15 cellular contexts compared by ENCODE assay signal in the genomic region with DNA sequence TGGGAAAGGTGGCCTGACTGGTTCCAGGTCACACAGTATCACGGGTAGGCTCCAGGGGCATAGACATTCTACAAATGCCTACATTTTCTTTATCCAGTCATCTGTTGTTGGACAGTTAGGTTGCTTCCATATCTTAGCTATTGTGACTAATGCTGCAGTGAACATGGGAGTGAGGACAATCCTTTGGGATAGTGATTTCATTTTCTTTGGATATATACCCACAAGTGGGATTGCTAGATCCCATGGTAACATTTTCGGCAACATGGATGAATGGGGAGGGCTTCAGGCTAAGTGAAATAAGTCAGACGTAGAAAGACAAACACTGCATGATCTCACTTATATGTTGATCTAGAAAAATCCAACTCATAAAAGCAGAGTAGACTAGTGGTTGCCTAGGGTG.
"Had no signal": no experiment of that assay in that cellular context is flagged by ENCODE, and none has a peak within 500 bp of the region (broad histone marks: within the 10 kb centered on the region; RNA-seq: fewer than 3 reads in every experiment).

No MANE protein-coding gene starts in this region.

- H3K36me3 Mint-ChIP-seq: activated CD4-positive, alpha-beta memory T cell treated with anti-CD3 and anti-CD28 coated beads for 36 hours; activated naive CD4-positive, alpha-beta T cell treated with anti-CD3 and anti-CD28 coated beads, Interleukin-2, amount 10 ng/mL, durations not matched to agents 7 days and 5 days; activated naive CD8-positive, alpha-beta T cell treated with anti-CD3 and anti-CD28 coated beads for 36 hours; T-cell had no signal

- DNase-seq: activated CD4-positive, alpha-beta T cell treated with anti-CD3 and anti-CD28 coated beads, Interleukin-2, amount 10 ng/mL, durations not matched to agents 7 days and 5 days; activated CD4-positive, CD25-positive, alpha-beta regulatory T cell; activated CD8-positive, alpha-beta memory T cell treated with anti-CD3 and anti-CD28 coated beads for 24 hours; activated gamma-delta T cell treated with Interleukin-2 at 50 U/mL for 16 hours; activated naive CD4-positive, alpha-beta T cell treated with anti-CD3 and anti-CD28 coated beads, Interleukin-2, amount 10 ng/mL, durations not matched to agents 7 days and 5 days; activated naive CD8-positive, alpha-beta T cell treated with anti-CD3 and anti-CD28 coated beads for 36 hours; activated T-cell treated with anti-CD3 and anti-CD28 coated beads, Interleukin-2, amount 50 U/mL, for 48 hours; NCI-H2029; NCI-H2171 treated with DMSO at 0.1 percent for 48 hours; T-cell had no signal

- H3K4me1 Mint-ChIP-seq: activated CD4-positive, alpha-beta T cell treated with anti-CD3 and anti-CD28 coated beads, Interleukin-2, amount 10 ng/mL, durations not matched to agents 7 days and 5 days; activated naive CD4-positive, alpha-beta T cell treated with anti-CD3 and anti-CD28 coated beads, Interleukin-2, amount 10 ng/mL, durations not matched to agents 7 days and 5 days; activated naive CD8-positive, alpha-beta T cell treated with anti-CD3 and anti-CD28 coated beads for 36 hours; T-cell had no signal

- H3K9me3 Mint-ChIP-seq: activated CD4-positive, alpha-beta T cell treated with anti-CD3 and anti-CD28 coated beads, Interleukin-2, amount 10 ng/mL, durations not matched to agents 7 days and 5 days had no signal

- H3K4me3 Mint-ChIP-seq: activated CD4-positive, alpha-beta memory T cell treated with anti-CD3 and anti-CD28 coated beads for 36 hours; activated CD4-positive, alpha-beta T cell treated with anti-CD3 and anti-CD28 coated beads, Interleukin-2, amount 10 ng/mL, durations not matched to agents 7 days and 5 days; activated naive CD4-positive, alpha-beta T cell treated with anti-CD3 and anti-CD28 coated beads, Interleukin-2, amount 10 ng/mL, durations not matched to agents 7 days and 5 days; activated naive CD8-positive, alpha-beta T cell treated with anti-CD3 and anti-CD28 coated beads for 36 hours; T-cell had no signal

- H3K27ac ChIP-seq: SK-N-MC, VCaP had no signal

- H3K27ac Mint-ChIP-seq: activated CD4-positive, alpha-beta memory T cell treated with anti-CD3 and anti-CD28 coated beads for 36 hours; activated CD4-positive, alpha-beta T cell treated with anti-CD3 and anti-CD28 coated beads, Interleukin-2, amount 10 ng/mL, durations not matched to agents 7 days and 5 days; activated naive CD4-positive, alpha-beta T cell treated with anti-CD3 and anti-CD28 coated beads, Interleukin-2, amount 10 ng/mL, durations not matched to agents 7 days and 5 days; activated naive CD8-positive, alpha-beta T cell treated with anti-CD3 and anti-CD28 coated beads for 36 hours; activated T-helper 2 cell treated with anti-CD3 and anti-CD28 coated beads, Interferon-gamma antibody, Interleukin-2, Interleukin-4, amounts not matched to agents 10 μg/mL and 5 μg/mL and 100 μg/mL, durations not matched to agents 14 hours and 24 hours and 36 hours; T-cell had no signal

- ATAC-seq: Right ventricle myocardium inferior, T-cell had no signal

- H3K4me3 ChIP-seq: SK-N-MC had no signal

- H3K27me3 Mint-ChIP-seq: activated CD4-positive, alpha-beta memory T cell treated with anti-CD3 and anti-CD28 coated beads for 36 hours; activated CD4-positive, alpha-beta T cell treated with anti-CD3 and anti-CD28 coated beads, Interleukin-2, amount 10 ng/mL, durations not matched to agents 7 days and 5 days; activated naive CD4-positive, alpha-beta T cell treated with anti-CD3 and anti-CD28 coated beads, Interleukin-2, amount 10 ng/mL, durations not matched to agents 7 days and 5 days; activated naive CD8-positive, alpha-beta T cell treated with anti-CD3 and anti-CD28 coated beads for 36 hours had no signal
